ENCODE assay signal across 1 cellular context in genomic region chr4:184739600-184739999, GRCh38.
TF ChIP-seq lines count a peak whose summit lies in the region.
"Not testable (repeated sequence)": the region's sequence is repeated elsewhere in the genome, so short reads cannot be mapped to it uniquely, and the experiment has no call there.

No MANE protein-coding gene starts in this region.

TF ChIP-seq in HepG2, 621 proteins besides CTCF, POLR2A, EP300 and RAD21:
- TF ChIP-seq NONO (IDR thresholded peaks at IDR 0.05): 0 out of 2 replicates have a peak, but pooled peaks have one; percentile 6
- not testable (repeated sequence) for TF ChIP-seq NONO (CRISPR knock-in tag; conservative IDR thresholded peaks at IDR 0.05)
